8 cellular contexts compared by ENCODE assay signal in the genomic region with DNA sequence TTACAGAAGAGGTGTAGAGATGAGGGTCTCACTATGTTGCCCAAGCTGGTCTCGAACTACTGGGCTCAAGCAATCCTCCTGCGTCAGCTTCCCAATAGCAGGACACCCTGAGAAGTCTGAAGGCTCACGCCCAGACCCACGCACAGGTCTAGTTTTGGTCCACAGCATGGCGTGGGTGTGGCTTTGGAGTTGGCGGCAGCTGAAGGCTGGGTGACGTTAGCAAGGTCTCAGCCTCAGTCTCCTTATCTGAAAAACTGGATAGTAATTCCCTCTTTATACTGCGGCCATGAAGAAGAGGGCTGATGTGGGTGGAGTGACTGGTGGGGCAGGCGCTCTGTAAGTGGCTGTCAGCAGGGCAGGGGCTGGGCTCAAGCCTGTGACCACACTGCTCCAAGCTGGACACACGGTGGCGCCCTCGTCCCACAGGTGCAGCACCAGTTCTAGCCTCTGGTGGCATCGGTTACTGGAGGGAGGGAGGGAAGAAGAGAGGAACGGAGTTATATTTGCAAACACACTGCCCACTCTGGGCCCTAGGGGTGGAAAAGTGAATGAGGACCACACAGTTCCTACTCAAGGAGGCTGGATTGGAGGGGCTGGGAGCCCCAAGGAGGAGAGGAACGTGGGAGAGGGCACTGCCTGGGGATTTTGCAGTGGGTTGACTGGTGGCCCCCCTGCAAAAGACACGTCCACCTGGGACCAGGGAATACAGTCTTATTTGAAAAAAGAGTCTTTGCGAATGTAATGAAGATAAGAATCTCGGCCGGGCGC. TPM values are rescaled to one million over a fixed set of nuclear protein-coding genes. Genes with fewer than 3 reads are reported as not detected.
A peak's percentile ranks its signal among the peaks of the same experiment; 100 is the strongest.
DNase-seq lines count a peak whose midpoint lies in the region; ATAC-seq and TF ChIP-seq lines count a peak whose summit lies in the region.

No MANE protein-coding gene starts in this region.

- peaks cover 12% of the 10 kb centered on the region for H3K4me1 ChIP-seq in A673 (ENCODE audit: insufficient read depth, low read length, poor library complexity, severe bottlenecking)

- no TSS peak for BruUV-seq in A673 (replicated peaks; lab: Mats Ljungman, UMichigan)

- DNase-seq in A673 (ENCODE audit: low spot score) (peak; percentile 94), NCI-H460 (ENCODE audit: extremely low read depth, low read depth) (peak; percentile 85), caudate nucleus (lab: John Stamatoyannopoulos, UW) (peak in 60 of 61 donors; percentile 41 to 92 (median 82)), kidney glomerular epithelial cell (lab: John Stamatoyannopoulos, UW) (peak; percentile 83)
- peak; percentile 88 for DNase-seq in stimulated activated CD4-positive, alpha-beta T cell treated with anti-CD3 and anti-CD28 coated beads, Interleukin-1b, Interleukin-23, amount 100 ng/mL, for 4 hours (ENCODE audit: low read depth in 2 of 2)

- no peaks in the 10 kb centered on the region for H3K36me3 ChIP-seq in A673 (ENCODE audit: insufficient read depth, low read length, poor library complexity, severe bottlenecking)

- CTCF ChIA-PET in A673 (lab: Charles Lee) = interaction anchor here (1.0 to 1.4 kb wide), 3 partner anchors 23 to 53 kb away, joined by 3 to 14 read pairs (median 5); no protein-coding TSS in a partner anchor

- H3K27me3 ChIP-seq in A673 (replicated peaks; ENCODE audit: insufficient read depth, low read depth, low read length, poor library complexity) = no peaks in the 10 kb centered on the region

- H3K27ac ChIP-seq in A673 (ENCODE audit: low read depth, low read length, poor library complexity, severe bottlenecking) (no peak overlapping the region), caudate nucleus (ENCODE audit: low read depth, low read length) (peak overlapping the region; percentile 40)

- intact Hi-C loops in A673 (cut with micrococcal nuclease; ENCODE audit: unreplicated experiment) = loop anchor here (1.0 to 5.0 kb wide), 3 partner anchors 29 to 144 kb away; no protein-coding TSS in a partner anchor

- TF ChIP-seq CTCF in A673 (conservative IDR thresholded peaks at IDR 0.05; ENCODE audit: low read depth, low read length) = peak; percentile 98

- no peaks in the 10 kb centered on the region for H3K9me3 ChIP-seq in A673 (ENCODE audit: low read depth, low read length, poor library complexity, severe bottlenecking)

- POLR2A ChIA-PET in A673 (lab: Charles Lee; ENCODE audit: low non-redundant PET) = no interaction called here

- H3K4me3 ChIP-seq in A673 (ENCODE audit: low read depth, low read length, poor library complexity, severe bottlenecking) = no peak overlapping the region

- ATAC-seq in GM18861 (IDR thresholded peaks at IDR 0.05; ENCODE audit: unreplicated experiment) (peak; percentile 70), HG03135 (IDR thresholded peaks at IDR 0.05; ENCODE audit: unreplicated experiment) (peak; percentile 64)
- peak; percentile 95 to 98 for ATAC-seq in activated CD4-positive, CD25-positive, alpha-beta regulatory T cell treated with anti-CD3 and anti-CD28 coated beads, Interleukin-2, amount 50 U/mL, for 24 hours

RNA-seq across cellular contexts. Expression of a gene that starts 19.6 kb away (rescaled TPM):
- 0.26 and 1.0 TPM in 2 replicates for total RNA-seq in A673 (2021)
- 3.1 and 4.7 TPM in 2 replicates for total RNA-seq in NCI-H460 (2014; rRNA removed; shearing (Covaris generic))
- polyA plus RNA-seq in NCI-H460 (2014; cell fraction: nucleus; rRNA removed) = 7.2 and 7.8 TPM in 2 replicates

RNA-seq across cellular contexts. Expression of a gene that starts 21.5 kb away (rescaled TPM):
- 1.1 and 1.6 TPM in 2 replicates for total RNA-seq in A673 (2021)
- total RNA-seq in NCI-H460 (2014; rRNA removed; shearing (Covaris generic)) = 43.7 and 59.0 TPM in 2 replicates
- 25.0 and 26.6 TPM in 2 replicates for polyA plus RNA-seq in NCI-H460 (2014; cell fraction: nucleus; rRNA removed)

RNA-seq across cellular contexts. Expression of a gene that starts 41.1 kb away (rescaled TPM):
- not detected in 2 replicates for total RNA-seq in A673 (2021)
- total RNA-seq in NCI-H460 (2014; rRNA removed; shearing (Covaris generic)) = not detected in 2 replicates
- polyA plus RNA-seq in NCI-H460 (2014; cell fraction: nucleus; rRNA removed) = not detected in 2 replicates

RNA-seq across cellular contexts. Expression of a gene that starts 52.6 kb away (rescaled TPM):
- total RNA-seq in A673 (2021) = not detected in 2 replicates
- total RNA-seq in NCI-H460 (2014; rRNA removed; shearing (Covaris generic)) = not detected in 2 replicates
- 1.1 and 4.1 TPM in 2 replicates for polyA plus RNA-seq in NCI-H460 (2014; cell fraction: nucleus; rRNA removed)

Comparison
In these comparisons a context has a peak if more than half of its experiments do, and no peak if none do; other contexts are left out.
1. RNA of a gene that starts 21.5 kb away (total RNA-seq): 43.7 to 59.0 TPM in NCI-H460; 1.1 to 1.6 TPM in A673; every median in the first group is over 10 times any median in the second.
2. Peak in every context shown above with its lines, with median percentiles within 50 percentile points of each other: DNase-seq and ATAC-seq.